Comparison of ENCODE assay signal across 22 cellular contexts in genomic region chr13:108964601-108965000, GRCh38.
"Had no signal": no experiment of that assay in that cellular context is flagged by ENCODE, and none has a peak within 500 bp of the region (broad histone marks: within the 10 kb centered on the region; RNA-seq: fewer than 3 reads in every experiment).

No MANE protein-coding gene starts in this region.

- H3K4me1 Mint-ChIP-seq: activated B cell treated with CpG ODN at 0.5 μM for 24 hours had no signal

- H3K4me3 Mint-ChIP-seq: activated B cell treated with CpG ODN at 0.5 μM for 24 hours; activated CD4-positive, alpha-beta memory T cell treated with anti-CD3 and anti-CD28 coated beads for 36 hours; activated CD4-positive, alpha-beta T cell treated with anti-CD3 and anti-CD28 coated beads, Interleukin-2, amount 10 ng/mL, durations not matched to agents 24 days and 14 days; activated T-cell treated with anti-CD3 and anti-CD28 coated beads, Interleukin-2, amount 50 U/mL, for 4 hours; T-helper 17 cell had no signal

- ATAC-seq: activated naive CD4-positive, alpha-beta T cell treated with anti-CD3 and anti-CD28 coated beads, Interleukin-2, amount 50 U/mL, for 72 hours; activated T-cell treated with anti-CD3 and anti-CD28 coated beads, Interleukin-2, amount 50 U/mL, for 4 hours; PC-3; T-helper 17 cell had no signal

- H3K9me3 Mint-ChIP-seq: activated B cell treated with CpG ODN at 0.5 μM for 24 hours; activated CD4-positive, alpha-beta memory T cell treated with anti-CD3 and anti-CD28 coated beads for 36 hours; activated CD4-positive, alpha-beta T cell treated with anti-CD3 and anti-CD28 coated beads, Interleukin-2, amount 10 ng/mL, durations not matched to agents 24 days and 14 days; activated naive CD4-positive, alpha-beta T cell treated with anti-CD3 and anti-CD28 coated beads, Interleukin-2, amount 50 U/mL, for 72 hours; activated T-cell treated with anti-CD3 and anti-CD28 coated beads, Interleukin-2, amount 50 U/mL, for 4 hours had no signal

- DNase-seq: activated B cell treated with CpG ODN at 0.5 μM for 24 hours; activated CD4-positive, alpha-beta memory T cell treated with anti-CD3 and anti-CD28 coated beads for 36 hours; activated CD4-positive, alpha-beta T cell treated with anti-CD3 and anti-CD28 coated beads for 1 hour; activated CD4-positive, alpha-beta T cell treated with anti-CD3 and anti-CD28 coated beads, Interleukin-2, amount 10 ng/mL, durations not matched to agents 24 days and 14 days; activated CD8-positive, alpha-beta memory T cell treated with anti-CD3 and anti-CD28 coated beads for 24 hours; activated effector memory CD4-positive, alpha-beta T cell treated with anti-CD3 and anti-CD28 coated beads, Interleukin-2, amount 50 U/mL, for 16 hours; activated naive CD4-positive, alpha-beta T cell treated with Interleukin-2 at 50 U/mL for 16 hours; activated T-cell treated with anti-CD3 and anti-CD28 coated beads, Interleukin-2, amount 50 U/mL, for 4 hours; amygdala; central memory CD4-positive, alpha-beta T cell; MM.1S; NCI-H1105; NCI-H1436; NCI-H1694 treated with DMSO at 0.1 percent for 48 hours; NCI-H2029 treated with DMSO at 0.1 percent for 48 hours; NCI-H510A treated with DMSO at 0.1 percent for 48 hours; NCI-H69; SIG-M5; T-helper 17 cell; T-helper 9 cell had no signal

- H3K27me3 Mint-ChIP-seq: activated B cell treated with CpG ODN at 0.5 μM for 24 hours; activated CD4-positive, alpha-beta memory T cell treated with anti-CD3 and anti-CD28 coated beads for 36 hours; T-helper 17 cell had no signal

- H3K36me3 Mint-ChIP-seq: activated CD4-positive, alpha-beta memory T cell treated with anti-CD3 and anti-CD28 coated beads for 36 hours; activated naive CD4-positive, alpha-beta T cell treated with anti-CD3 and anti-CD28 coated beads, Interleukin-2, amount 50 U/mL, for 72 hours had no signal

- H3K27ac Mint-ChIP-seq: activated B cell treated with CpG ODN at 0.5 μM for 24 hours; activated CD4-positive, alpha-beta memory T cell treated with anti-CD3 and anti-CD28 coated beads for 36 hours; activated CD4-positive, alpha-beta T cell treated with anti-CD3 and anti-CD28 coated beads, Interleukin-2, amount 10 ng/mL, durations not matched to agents 24 days and 14 days; activated naive CD4-positive, alpha-beta T cell treated with anti-CD3 and anti-CD28 coated beads, Interleukin-2, amount 50 U/mL, for 72 hours had no signal
